In genomic region chr10:70887804-70888800, GRCh38 we compare ENCODE assay signal across 1 cellular context.
TF ChIP-seq lines count a peak whose summit lies in the region.

Gene PCBD1 (minus strand): TSS chr10:70888565. CDS start chr10:70888533, 32 bp downstream.

TF ChIP-seq in K562, 482 proteins besides CTCF, POLR2A, EP300 and RAD21 (continued from another document and continues in another):
- TF ChIP-seq HNRNPLL (IDR thresholded peaks at IDR 0.05; ENCODE audit: low read depth, low read length, poor library complexity, severe bottlenecking) = no peak
- TF ChIP-seq PPARD (CRISPR knock-in tag; IDR thresholded peaks at IDR 0.05) = no peak
- TF ChIP-seq, protein P1, sequence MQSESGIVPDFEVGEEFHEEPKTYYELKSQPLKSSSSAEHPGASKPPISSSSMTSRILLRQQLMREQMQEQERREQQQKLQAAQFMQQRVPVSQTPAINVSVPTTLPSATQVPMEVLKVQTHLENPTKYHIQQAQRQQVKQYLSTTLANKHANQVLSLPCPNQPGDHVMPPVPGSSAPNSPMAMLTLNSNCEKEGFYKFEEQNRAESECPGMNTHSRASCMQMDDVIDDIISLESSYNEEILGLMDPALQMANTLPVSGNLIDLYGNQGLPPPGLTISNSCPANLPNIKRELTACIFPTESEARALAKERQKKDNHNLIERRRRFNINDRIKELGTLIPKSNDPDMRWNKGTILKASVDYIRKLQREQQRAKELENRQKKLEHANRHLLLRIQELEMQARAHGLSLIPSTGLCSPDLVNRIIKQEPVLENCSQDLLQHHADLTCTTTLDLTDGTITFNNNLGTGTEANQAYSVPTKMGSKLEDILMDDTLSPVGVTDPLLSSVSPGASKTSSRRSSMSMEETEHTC (IDR thresholded peaks at IDR 0.05) = no peak
- no peak for TF ChIP-seq ZBTB49 (CRISPR knock-in tag; IDR thresholded peaks at IDR 0.05; ENCODE audit: borderline replicate concordance)
- TF ChIP-seq, protein P2, sequence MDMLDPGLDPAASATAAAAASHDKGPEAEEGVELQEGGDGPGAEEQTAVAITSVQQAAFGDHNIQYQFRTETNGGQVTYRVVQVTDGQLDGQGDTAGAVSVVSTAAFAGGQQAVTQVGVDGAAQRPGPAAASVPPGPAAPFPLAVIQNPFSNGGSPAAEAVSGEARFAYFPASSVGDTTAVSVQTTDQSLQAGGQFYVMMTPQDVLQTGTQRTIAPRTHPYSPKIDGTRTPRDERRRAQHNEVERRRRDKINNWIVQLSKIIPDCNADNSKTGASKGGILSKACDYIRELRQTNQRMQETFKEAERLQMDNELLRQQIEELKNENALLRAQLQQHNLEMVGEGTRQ (CRISPR knock-in tag; IDR thresholded peaks at IDR 0.05) = no peak
- no peak for TF ChIP-seq EWSR1 (IDR thresholded peaks at IDR 0.05; ENCODE audit: borderline replicate concordance, low read depth, partially characterized antibody)
- TF ChIP-seq ZNF324 (CRISPR knock-in tag; IDR thresholded peaks at IDR 0.05) = no peak
- no peak for TF ChIP-seq KDM4B (IDR thresholded peaks at IDR 0.05; ENCODE audit: borderline replicate concordance in 2 of 2, low read depth in 1 of 2)
- TF ChIP-seq, protein P3, sequence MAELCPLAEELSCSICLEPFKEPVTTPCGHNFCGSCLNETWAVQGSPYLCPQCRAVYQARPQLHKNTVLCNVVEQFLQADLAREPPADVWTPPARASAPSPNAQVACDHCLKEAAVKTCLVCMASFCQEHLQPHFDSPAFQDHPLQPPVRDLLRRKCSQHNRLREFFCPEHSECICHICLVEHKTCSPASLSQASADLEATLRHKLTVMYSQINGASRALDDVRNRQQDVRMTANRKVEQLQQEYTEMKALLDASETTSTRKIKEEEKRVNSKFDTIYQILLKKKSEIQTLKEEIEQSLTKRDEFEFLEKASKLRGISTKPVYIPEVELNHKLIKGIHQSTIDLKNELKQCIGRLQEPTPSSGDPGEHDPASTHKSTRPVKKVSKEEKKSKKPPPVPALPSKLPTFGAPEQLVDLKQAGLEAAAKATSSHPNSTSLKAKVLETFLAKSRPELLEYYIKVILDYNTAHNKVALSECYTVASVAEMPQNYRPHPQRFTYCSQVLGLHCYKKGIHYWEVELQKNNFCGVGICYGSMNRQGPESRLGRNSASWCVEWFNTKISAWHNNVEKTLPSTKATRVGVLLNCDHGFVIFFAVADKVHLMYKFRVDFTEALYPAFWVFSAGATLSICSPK (IDR thresholded peaks at IDR 0.05; ENCODE audit: borderline replicate concordance) = no peak
- TF ChIP-seq, protein P4, sequence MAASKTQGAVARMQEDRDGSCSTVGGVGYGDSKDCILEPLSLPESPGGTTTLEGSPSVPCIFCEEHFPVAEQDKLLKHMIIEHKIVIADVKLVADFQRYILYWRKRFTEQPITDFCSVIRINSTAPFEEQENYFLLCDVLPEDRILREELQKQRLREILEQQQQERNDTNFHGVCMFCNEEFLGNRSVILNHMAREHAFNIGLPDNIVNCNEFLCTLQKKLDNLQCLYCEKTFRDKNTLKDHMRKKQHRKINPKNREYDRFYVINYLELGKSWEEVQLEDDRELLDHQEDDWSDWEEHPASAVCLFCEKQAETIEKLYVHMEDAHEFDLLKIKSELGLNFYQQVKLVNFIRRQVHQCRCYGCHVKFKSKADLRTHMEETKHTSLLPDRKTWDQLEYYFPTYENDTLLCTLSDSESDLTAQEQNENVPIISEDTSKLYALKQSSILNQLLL (CRISPR knock-in tag; IDR thresholded peaks at IDR 0.05; ENCODE audit: borderline replicate concordance) = no peak
- TF ChIP-seq MNT (conservative IDR thresholded peaks at IDR 0.05) = peak in 1 of 2 experiments; percentile 61; a peak in 2 of 4 replicates
- TF ChIP-seq, protein P5, sequence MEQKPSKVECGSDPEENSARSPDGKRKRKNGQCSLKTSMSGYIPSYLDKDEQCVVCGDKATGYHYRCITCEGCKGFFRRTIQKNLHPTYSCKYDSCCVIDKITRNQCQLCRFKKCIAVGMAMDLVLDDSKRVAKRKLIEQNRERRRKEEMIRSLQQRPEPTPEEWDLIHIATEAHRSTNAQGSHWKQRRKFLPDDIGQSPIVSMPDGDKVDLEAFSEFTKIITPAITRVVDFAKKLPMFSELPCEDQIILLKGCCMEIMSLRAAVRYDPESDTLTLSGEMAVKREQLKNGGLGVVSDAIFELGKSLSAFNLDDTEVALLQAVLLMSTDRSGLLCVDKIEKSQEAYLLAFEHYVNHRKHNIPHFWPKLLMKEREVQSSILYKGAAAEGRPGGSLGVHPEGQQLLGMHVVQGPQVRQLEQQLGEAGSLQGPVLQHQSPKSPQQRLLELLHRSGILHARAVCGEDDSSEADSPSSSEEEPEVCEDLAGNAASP (IDR thresholded peaks at IDR 0.05) = no peak
- TF ChIP-seq, protein P6, sequence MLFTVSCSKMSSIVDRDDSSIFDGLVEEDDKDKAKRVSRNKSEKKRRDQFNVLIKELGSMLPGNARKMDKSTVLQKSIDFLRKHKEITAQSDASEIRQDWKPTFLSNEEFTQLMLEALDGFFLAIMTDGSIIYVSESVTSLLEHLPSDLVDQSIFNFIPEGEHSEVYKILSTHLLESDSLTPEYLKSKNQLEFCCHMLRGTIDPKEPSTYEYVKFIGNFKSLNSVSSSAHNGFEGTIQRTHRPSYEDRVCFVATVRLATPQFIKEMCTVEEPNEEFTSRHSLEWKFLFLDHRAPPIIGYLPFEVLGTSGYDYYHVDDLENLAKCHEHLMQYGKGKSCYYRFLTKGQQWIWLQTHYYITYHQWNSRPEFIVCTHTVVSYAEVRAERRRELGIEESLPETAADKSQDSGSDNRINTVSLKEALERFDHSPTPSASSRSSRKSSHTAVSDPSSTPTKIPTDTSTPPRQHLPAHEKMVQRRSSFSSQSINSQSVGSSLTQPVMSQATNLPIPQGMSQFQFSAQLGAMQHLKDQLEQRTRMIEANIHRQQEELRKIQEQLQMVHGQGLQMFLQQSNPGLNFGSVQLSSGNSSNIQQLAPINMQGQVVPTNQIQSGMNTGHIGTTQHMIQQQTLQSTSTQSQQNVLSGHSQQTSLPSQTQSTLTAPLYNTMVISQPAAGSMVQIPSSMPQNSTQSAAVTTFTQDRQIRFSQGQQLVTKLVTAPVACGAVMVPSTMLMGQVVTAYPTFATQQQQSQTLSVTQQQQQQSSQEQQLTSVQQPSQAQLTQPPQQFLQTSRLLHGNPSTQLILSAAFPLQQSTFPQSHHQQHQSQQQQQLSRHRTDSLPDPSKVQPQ (CRISPR knock-in tag; IDR thresholded peaks at IDR 0.05; ENCODE audit: borderline replicate concordance) = no peak
- TF ChIP-seq SIN3B (IDR thresholded peaks at IDR 0.05; ENCODE audit: low read depth) = 0 out of 2 replicates have a peak, but pooled peaks have one; percentile 11
- TF ChIP-seq ZNF586 (CRISPR knock-in tag; conservative IDR thresholded peaks at IDR 0.05) = no peak
- 0 out of 2 replicates have a peak, but pooled peaks have one; percentile 16 for TF ChIP-seq ATF7 (IDR thresholded peaks at IDR 0.05)
- TF ChIP-seq ZNF134 (CRISPR knock-in tag; conservative IDR thresholded peaks at IDR 0.05) = no peak
- TF ChIP-seq ESRRB (CRISPR knock-in tag; IDR thresholded peaks at IDR 0.05; ENCODE audit: borderline replicate concordance) = no peak
- TF ChIP-seq, protein P7, sequence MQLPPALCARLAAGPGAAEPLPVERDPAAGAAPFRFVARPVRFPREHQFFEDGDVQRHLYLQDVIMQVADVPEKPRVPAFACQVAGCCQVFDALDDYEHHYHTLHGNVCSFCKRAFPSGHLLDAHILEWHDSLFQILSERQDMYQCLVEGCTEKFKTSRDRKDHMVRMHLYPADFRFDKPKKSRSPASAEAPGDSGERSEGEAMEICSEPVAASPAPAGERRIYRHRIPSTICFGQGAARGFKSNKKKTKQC (CRISPR knock-in tag; IDR thresholded peaks at IDR 0.05) = no peak; the same call in 1 of the 2 replicates
- TF ChIP-seq CHD2 (IDR thresholded peaks at IDR 0.05; ENCODE audit: low read depth, low read length) = 0 out of 2 replicates have a peak, but pooled peaks have one; percentile 42
- TF ChIP-seq SUPT5H (IDR thresholded peaks at IDR 0.05) = peak; percentile 53
- peak; percentile 65 for TF ChIP-seq RBBP5 (IDR thresholded peaks at IDR 0.05; ENCODE audit: borderline replicate concordance, insufficient read depth, low read length, poor library complexity, severe bottlenecking)
- no peak for TF ChIP-seq JUND (IDR thresholded peaks at IDR 0.05; ENCODE audit: borderline replicate concordance, low read depth, low read length)
- TF ChIP-seq JUND (tag; IDR thresholded peaks at IDR 0.05; ENCODE audit: borderline replicate concordance, low read depth, low read length) = no peak
- TF ChIP-seq BCOR (IDR thresholded peaks at IDR 0.05) = no peak
- TF ChIP-seq, protein P8, sequence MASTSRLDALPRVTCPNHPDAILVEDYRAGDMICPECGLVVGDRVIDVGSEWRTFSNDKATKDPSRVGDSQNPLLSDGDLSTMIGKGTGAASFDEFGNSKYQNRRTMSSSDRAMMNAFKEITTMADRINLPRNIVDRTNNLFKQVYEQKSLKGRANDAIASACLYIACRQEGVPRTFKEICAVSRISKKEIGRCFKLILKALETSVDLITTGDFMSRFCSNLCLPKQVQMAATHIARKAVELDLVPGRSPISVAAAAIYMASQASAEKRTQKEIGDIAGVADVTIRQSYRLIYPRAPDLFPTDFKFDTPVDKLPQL (IDR thresholded peaks at IDR 0.05; ENCODE audit: extremely low read depth, insufficient read length) = no peak
- no peak for TF ChIP-seq ZFP1 (CRISPR knock-in tag; IDR thresholded peaks at IDR 0.05)
- no peak for TF ChIP-seq SAFB2 (IDR thresholded peaks at IDR 0.05; ENCODE audit: borderline replicate concordance, low read depth, low read length, severe bottlenecking)
- no peak for TF ChIP-seq REST (CRISPR knock-in tag; IDR thresholded peaks at IDR 0.05; ENCODE audit: low read depth)
- TF ChIP-seq TRIM28 (IDR thresholded peaks at IDR 0.05) = no peak
- TF ChIP-seq CHCHD3 (CRISPR knock-in tag; IDR thresholded peaks at IDR 0.05) = no peak
- TF ChIP-seq NR2C1 (IDR thresholded peaks at IDR 0.05) = no peak
- TF ChIP-seq NR2C1 (tag; IDR thresholded peaks at IDR 0.05) = no peak
- no peak for TF ChIP-seq SNIP1 (IDR thresholded peaks at IDR 0.05; ENCODE audit: low read depth)
- TF ChIP-seq MEF2A (IDR thresholded peaks at IDR 0.05; ENCODE audit: control insufficient read depth, low read depth, low read length) = no peak
- no peak for TF ChIP-seq SLC30A9 (CRISPR knock-in tag; IDR thresholded peaks at IDR 0.05)
- no peak for TF ChIP-seq HDAC6 (IDR thresholded peaks at IDR 0.05; ENCODE audit: low read depth, low read length)
- TF ChIP-seq ZNF24 (IDR thresholded peaks at IDR 0.05) = no peak
- no peak for TF ChIP-seq CEBPB (tag; IDR thresholded peaks at IDR 0.05)
- TF ChIP-seq HDAC3 (IDR thresholded peaks at IDR 0.05; ENCODE audit: borderline replicate concordance, partially characterized antibody) = no peak
- TF ChIP-seq TCF15 (CRISPR knock-in tag; IDR thresholded peaks at IDR 0.05) = no peak
- TF ChIP-seq ZFP36 (IDR thresholded peaks at IDR 0.05; ENCODE audit: low read depth, low read length, partially characterized antibody) = no peak
- no peak for TF ChIP-seq ZC3H4 (CRISPR knock-in tag; IDR thresholded peaks at IDR 0.05; ENCODE audit: borderline replicate concordance)
- no peak for TF ChIP-seq ZBTB8A (IDR thresholded peaks at IDR 0.05; ENCODE audit: partially characterized antibody)
- TF ChIP-seq BHLHE40 (IDR thresholded peaks at IDR 0.05; ENCODE audit: low read length) = peak; percentile 61; the same call in 1 of the 2 replicates
